1 cellular context compared by ENCODE assay signal in the genomic region with DNA sequence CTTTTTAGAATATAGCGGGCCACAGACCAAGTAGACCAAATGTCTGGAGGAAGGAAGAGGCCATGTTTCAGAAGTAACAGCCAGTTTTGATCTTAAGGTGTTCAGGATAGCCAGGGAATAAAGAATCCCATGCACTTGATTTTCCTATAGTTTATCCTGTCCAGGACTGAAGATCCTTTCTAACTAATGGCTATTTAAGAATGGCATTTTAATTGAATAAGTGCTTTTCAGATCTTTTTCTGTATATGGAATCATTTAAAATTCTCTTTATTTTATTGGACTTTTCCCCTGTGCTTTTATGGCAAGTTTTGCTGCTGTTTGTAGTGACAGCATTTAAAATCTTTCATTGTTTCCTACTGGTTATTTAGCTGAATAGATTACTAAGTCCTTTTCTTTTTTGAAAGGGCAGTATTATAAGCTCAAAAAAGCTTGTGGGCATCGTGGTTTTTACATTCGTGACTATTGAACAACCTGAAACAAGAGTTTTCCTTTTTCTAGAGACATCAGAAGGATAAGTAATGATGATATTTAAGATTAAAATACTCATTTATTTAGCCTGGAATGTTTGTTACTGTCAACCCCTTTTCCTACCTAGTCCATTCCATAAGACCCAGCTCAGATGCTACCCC.
TF ChIP-seq lines count a peak whose summit lies in the region.

No MANE protein-coding gene starts in this region.

TF ChIP-seq in GM12878, 131 proteins besides CTCF, POLR2A, EP300 and RAD21:
- TF ChIP-seq RUNX3 (IDR thresholded peaks at IDR 0.05; ENCODE audit: low read length), result peak; percentile 55; the same call in 1 of the 2 replicates
- peak; percentile 35; the same call in 1 of the 2 replicates for TF ChIP-seq NFIC (IDR thresholded peaks at IDR 0.05; ENCODE audit: low read depth, low read length)
- TF ChIP-seq TBL1XR1 (IDR thresholded peaks at IDR 0.05; ENCODE audit: low read depth, low read length), result no peak
